1 cellular context compared by ENCODE assay signal in the genomic region with DNA sequence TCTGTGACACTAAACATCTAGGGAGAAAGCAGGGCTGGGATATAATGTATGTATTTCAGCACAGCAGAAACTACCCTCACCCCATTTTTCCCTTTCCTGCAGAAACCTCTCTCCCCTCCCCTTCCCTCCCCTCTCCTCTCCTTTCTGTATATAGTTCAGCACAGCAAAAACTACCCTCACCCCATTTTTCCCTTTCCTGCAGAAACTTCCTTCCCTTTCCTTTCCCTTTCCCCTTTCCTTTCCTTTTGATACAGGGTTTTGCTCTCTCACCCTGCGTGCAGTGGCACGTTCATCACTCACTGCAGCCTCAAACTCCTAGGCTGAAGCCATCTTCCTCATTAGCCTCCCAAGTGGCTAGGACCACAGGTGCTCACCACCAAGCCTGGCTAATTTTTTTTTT.
TF ChIP-seq lines count a peak whose summit lies in the region.

No MANE protein-coding gene starts in this region.

TF ChIP-seq in HEK293, 187 proteins besides CTCF, POLR2A, EP300 and RAD21:
- no peak for TF ChIP-seq ZNF292 (tag by site-specific recombination; IDR thresholded peaks at IDR 0.05; ENCODE audit: borderline replicate concordance, low read depth)
- TF ChIP-seq, protein P1, sequence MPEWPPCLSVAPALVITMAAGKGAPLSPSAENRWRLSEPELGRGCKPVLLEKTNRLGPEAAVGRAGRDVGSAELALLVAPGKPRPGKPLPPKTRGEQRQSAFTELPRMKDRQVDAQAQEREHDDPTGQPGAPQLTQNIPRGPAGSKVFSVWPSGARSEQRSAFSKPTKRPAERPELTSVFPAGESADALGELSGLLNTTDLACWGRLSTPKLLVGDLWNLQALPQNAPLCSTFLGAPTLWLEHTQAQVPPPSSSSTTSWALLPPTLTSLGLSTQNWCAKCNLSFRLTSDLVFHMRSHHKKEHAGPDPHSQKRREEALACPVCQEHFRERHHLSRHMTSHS (tag by site-specific recombination; IDR thresholded peaks at IDR 0.05): no peak
- peak; percentile 98 for TF ChIP-seq PRDM1 (tag by site-specific recombination; IDR thresholded peaks at IDR 0.05)
- no peak for TF ChIP-seq ZNF19 (tag by site-specific recombination; IDR thresholded peaks at IDR 0.05; ENCODE audit: low read depth)
